ENCODE assay signal across 2 cellular contexts in the genomic region with DNA sequence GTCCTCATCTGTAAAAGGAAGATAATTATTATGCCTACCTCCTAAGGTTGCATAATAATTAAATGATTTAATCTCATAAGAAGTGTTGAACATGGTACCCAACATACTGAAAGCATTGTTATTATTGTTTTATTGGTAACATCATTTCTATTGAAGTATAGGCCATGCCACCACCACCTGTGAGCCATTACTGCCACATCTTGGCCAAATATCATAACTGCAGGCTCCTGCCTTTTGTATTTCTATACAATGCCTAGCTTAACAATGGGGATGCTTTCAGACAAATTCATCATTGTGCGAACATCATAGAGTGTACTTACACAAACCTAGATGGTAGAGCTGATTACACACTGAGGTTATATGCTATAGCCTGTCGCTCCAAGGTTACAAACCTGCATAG.
TF ChIP-seq lines count a peak whose summit lies in the region.

No MANE protein-coding gene starts in this region.

TF ChIP-seq in HCT116, 20 proteins besides CTCF, POLR2A, EP300 and RAD21 (continued from another document):
- TF ChIP-seq, protein P1, sequence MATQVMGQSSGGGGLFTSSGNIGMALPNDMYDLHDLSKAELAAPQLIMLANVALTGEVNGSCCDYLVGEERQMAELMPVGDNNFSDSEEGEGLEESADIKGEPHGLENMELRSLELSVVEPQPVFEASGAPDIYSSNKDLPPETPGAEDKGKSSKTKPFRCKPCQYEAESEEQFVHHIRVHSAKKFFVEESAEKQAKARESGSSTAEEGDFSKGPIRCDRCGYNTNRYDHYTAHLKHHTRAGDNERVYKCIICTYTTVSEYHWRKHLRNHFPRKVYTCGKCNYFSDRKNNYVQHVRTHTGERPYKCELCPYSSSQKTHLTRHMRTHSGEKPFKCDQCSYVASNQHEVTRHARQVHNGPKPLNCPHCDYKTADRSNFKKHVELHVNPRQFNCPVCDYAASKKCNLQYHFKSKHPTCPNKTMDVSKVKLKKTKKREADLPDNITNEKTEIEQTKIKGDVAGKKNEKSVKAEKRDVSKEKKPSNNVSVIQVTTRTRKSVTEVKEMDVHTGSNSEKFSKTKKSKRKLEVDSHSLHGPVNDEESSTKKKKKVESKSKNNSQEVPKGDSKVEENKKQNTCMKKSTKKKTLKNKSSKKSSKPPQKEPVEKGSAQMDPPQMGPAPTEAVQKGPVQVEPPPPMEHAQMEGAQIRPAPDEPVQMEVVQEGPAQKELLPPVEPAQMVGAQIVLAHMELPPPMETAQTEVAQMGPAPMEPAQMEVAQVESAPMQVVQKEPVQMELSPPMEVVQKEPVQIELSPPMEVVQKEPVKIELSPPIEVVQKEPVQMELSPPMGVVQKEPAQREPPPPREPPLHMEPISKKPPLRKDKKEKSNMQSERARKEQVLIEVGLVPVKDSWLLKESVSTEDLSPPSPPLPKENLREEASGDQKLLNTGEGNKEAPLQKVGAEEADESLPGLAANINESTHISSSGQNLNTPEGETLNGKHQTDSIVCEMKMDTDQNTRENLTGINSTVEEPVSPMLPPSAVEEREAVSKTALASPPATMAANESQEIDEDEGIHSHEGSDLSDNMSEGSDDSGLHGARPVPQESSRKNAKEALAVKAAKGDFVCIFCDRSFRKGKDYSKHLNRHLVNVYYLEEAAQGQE (IDR thresholded peaks at IDR 0.05; ENCODE audit: low read depth): no peak
- no peak for TF ChIP-seq ELF1 (IDR thresholded peaks at IDR 0.05; ENCODE audit: borderline replicate concordance, low read depth)
- TF ChIP-seq TCF7L2 (IDR thresholded peaks at IDR 0.05; ENCODE audit: borderline replicate concordance, extremely low read depth, insufficient read depth, insufficient read length): no peak
- no peak for TF ChIP-seq YY1 (IDR thresholded peaks at IDR 0.05; ENCODE audit: extremely low read depth, insufficient replicate concordance, low read depth, low read length)
- TF ChIP-seq, protein P2, sequence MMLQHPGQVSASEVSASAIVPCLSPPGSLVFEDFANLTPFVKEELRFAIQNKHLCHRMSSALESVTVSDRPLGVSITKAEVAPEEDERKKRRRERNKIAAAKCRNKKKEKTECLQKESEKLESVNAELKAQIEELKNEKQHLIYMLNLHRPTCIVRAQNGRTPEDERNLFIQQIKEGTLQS (IDR thresholded peaks at IDR 0.05): no peak
- no peak for TF ChIP-seq ZNF274 (IDR thresholded peaks at IDR 0.05; ENCODE audit: low read depth, low read length)
- no peak for TF ChIP-seq SP1 (IDR thresholded peaks at IDR 0.05; ENCODE audit: low read depth)
- no peak for TF ChIP-seq ZFX (IDR thresholded peaks at IDR 0.05)
- TF ChIP-seq JUND (IDR thresholded peaks at IDR 0.05): no peak
- TF ChIP-seq POLR2AphosphoS5 (IDR thresholded peaks at IDR 0.05; ENCODE audit: low read depth, low read length): no peak
- TF ChIP-seq EGR1 (IDR thresholded peaks at IDR 0.05; ENCODE audit: low read depth): no peak
- no peak for TF ChIP-seq EZH2 (IDR thresholded peaks at IDR 0.05)
- TF ChIP-seq ZBTB33 (IDR thresholded peaks at IDR 0.05; ENCODE audit: extremely low read depth, insufficient replicate concordance, low read length): no peak

TF ChIP-seq in SK-N-SH, 30 proteins besides CTCF, POLR2A, EP300 and RAD21 (continued from another document):
- no peak for TF ChIP-seq NFIC (IDR thresholded peaks at IDR 0.05; ENCODE audit: borderline replicate concordance)
